ENCODE assay signal across 1 cellular context in the genomic region with DNA sequence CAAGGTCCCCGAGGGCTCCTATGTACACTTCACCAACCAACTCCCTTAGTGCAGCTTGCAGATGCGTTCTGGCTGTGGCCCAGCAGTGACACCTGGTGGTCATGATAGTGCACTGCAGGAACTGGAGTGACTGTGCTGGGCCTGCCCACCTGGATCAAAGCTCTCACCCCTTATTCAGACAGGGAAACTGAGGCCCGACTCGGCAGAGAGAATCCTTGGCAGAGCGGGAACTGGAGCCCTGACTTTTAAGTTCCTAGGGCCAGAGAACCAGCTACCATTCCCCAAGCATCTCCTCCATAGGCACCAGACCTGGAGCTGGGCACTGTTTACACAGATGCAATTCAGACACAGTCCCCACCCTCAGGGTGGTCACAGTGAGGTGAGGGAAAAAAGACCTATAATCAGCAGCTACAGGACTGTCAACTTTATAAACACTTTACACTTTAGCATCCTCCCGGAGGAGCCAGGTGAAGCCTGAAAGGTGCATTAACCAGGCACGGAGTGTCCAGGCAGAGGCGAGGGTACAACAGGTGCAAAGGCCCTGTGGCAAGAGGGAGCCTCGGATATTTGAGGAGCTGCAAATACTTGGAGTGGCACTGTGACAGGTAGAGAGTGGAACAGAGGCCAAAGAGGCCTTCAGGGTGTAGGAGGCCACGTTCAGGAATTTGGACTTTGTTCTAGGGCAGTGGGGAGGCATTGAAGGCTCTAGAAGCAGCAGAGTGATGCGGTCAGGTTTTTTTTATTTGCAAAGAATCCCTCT.
TF ChIP-seq lines count a peak whose summit lies in the region.

No MANE protein-coding gene starts in this region.

TF ChIP-seq in endothelial cell of umbilical vein, 7 proteins besides CTCF, POLR2A, EP300 and RAD21:
- TF ChIP-seq, protein P1, sequence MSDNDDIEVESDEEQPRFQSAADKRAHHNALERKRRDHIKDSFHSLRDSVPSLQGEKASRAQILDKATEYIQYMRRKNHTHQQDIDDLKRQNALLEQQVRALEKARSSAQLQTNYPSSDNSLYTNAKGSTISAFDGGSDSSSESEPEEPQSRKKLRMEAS (IDR thresholded peaks at IDR 0.05; ENCODE audit: insufficient read depth, insufficient read length) = no peak
- TF ChIP-seq POLR2AphosphoS5 (IDR thresholded peaks at IDR 0.05; ENCODE audit: insufficient read depth, low read depth, low read length) (no peak), JUN (IDR thresholded peaks at IDR 0.05; ENCODE audit: borderline replicate concordance, insufficient read depth, insufficient read length, low read depth) (no peak), EZH2 (IDR thresholded peaks at IDR 0.05; ENCODE audit: borderline replicate concordance, low read depth, low read length, severe bottlenecking) (no peak), GATA2 (IDR thresholded peaks at IDR 0.05; ENCODE audit: insufficient read depth, insufficient read length, low read depth, low read length) (no peak), MYC (IDR thresholded peaks at IDR 0.05; ENCODE audit: low read depth, low read length) (no peak), FOS (IDR thresholded peaks at IDR 0.05; ENCODE audit: borderline replicate concordance, insufficient read depth, low read length) (no peak)
